ENCODE assay signal across 8 cellular contexts in genomic region chr12:31322651-31323248, GRCh38. TPM values are rescaled to one million over a fixed set of nuclear protein-coding genes. Genes with fewer than 3 reads are reported as not detected.
A peak's percentile ranks its signal among the peaks of the same experiment; 100 is the strongest.
DNase-seq lines count a peak whose midpoint lies in the region; ATAC-seq, FAIRE-seq and TF ChIP-seq lines count a peak whose summit lies in the region.

No MANE protein-coding gene starts in this region.

- POLR2A ChIA-PET in CD4-positive, alpha-beta memory T cell (lab: Charles Lee; ENCODE audit: partially characterized antibody), result interaction anchor here (0.6 to 2.4 kb wide), 5 partner anchors 16 to 1432 kb away, joined by 3 to 5 read pairs (median 3); partner anchors contain the start of genes AMN1 and RESF1

- H3K36me3 Mint-ChIP-seq in CD4-positive, alpha-beta memory T cell, result peaks cover 0 to 15% of the 10 kb centered on the region in 2 donors
- H3K36me3 Mint-ChIP-seq in astrocyte (ENCODE audit: low read depth, unreplicated experiment) (peaks cover 2% of the 10 kb centered on the region), mesothelial cell of epicardium (no peaks in the 10 kb centered on the region)

- peaks cover 0 to 5% (median 0%) of the 10 kb centered on the region in 8 donors for H3K9me3 Mint-ChIP-seq in CD4-positive, alpha-beta memory T cell
- H3K9me3 Mint-ChIP-seq in astrocyte (ENCODE audit: unreplicated experiment) (no peaks in the 10 kb centered on the region), mesothelial cell of epicardium (no peaks in the 10 kb centered on the region)

- ATAC-seq in HG03521 (IDR thresholded peaks at IDR 0.05; ENCODE audit: unreplicated experiment) (no peak), HG03025 (IDR thresholded peaks at IDR 0.05; ENCODE audit: low FRiP score, unreplicated experiment) (no peak)

- H4K20me1 ChIP-seq in astrocyte (ENCODE audit: insufficient read depth, low read length), result peaks cover 58% of the 10 kb centered on the region

- peak overlapping the region; percentile 91 to 99 (median 94) for H3K27ac Mint-ChIP-seq in CD4-positive, alpha-beta memory T cell
- H3K27ac Mint-ChIP-seq in astrocyte (ENCODE audit: unreplicated experiment) (peak overlapping the region; percentile 94), mesothelial cell of epicardium (peak overlapping the region; percentile 98)

- H2AFZ ChIP-seq in astrocyte (ENCODE audit: low read depth, low read length), result no peak overlapping the region

- H3K79me2 ChIP-seq in astrocyte (ENCODE audit: insufficient read depth, low read length), result peaks cover 80% of the 10 kb centered on the region

- H3K4me1 ChIP-seq in CD4-positive, alpha-beta memory T cell (ENCODE audit: insufficient read depth, low read length), result peaks cover 58% of the 10 kb centered on the region
- peaks cover 30% of the 10 kb centered on the region for H3K4me1 ChIP-seq in astrocyte (ENCODE audit: insufficient read depth, low read length)

- FAIRE-seq in astrocyte (lab: Jason Lieb, UNC), result no peak

- intact Hi-C loops in CD4-positive, alpha-beta memory T cell (cut with micrococcal nuclease), result loop anchor here (1.0 to 10.0 kb wide), 2 partner anchors 7 to 642 kb away; no protein-coding TSS in a partner anchor
- intact Hi-C loops in posterior vena cava (cut with DNase I), result no loop called here

- H3K27ac ChIP-seq in CD4-positive, alpha-beta memory T cell (ENCODE audit: low read depth, low read length), result peak overlapping the region; percentile 87
- peak overlapping the region; percentile 88 for H3K27ac ChIP-seq in astrocyte (ENCODE audit: low read depth, low read length)

- H3K4me1 Mint-ChIP-seq in CD4-positive, alpha-beta memory T cell, result peaks cover 46 to 77% (median 58%) of the 10 kb centered on the region in 4 donors
- H3K4me1 Mint-ChIP-seq in astrocyte (ENCODE audit: low read depth, unreplicated experiment) (peaks cover 38% of the 10 kb centered on the region), mesothelial cell of epicardium (peaks cover 60% of the 10 kb centered on the region)

- no peaks in the 10 kb centered on the region for H3K27me3 ChIP-seq in CD4-positive, alpha-beta memory T cell (ENCODE audit: insufficient read depth, low read length)
- no peaks in the 10 kb centered on the region for H3K27me3 ChIP-seq in astrocyte (ENCODE audit: insufficient read depth, low read length)

- in situ Hi-C loops in KBM-7 (cut with MboI; ENCODE audit: low pct_unique_long_range_greater_than_20kb, low sequenced_read_pairs), result no loop called here

- H3K4me3 ChIP-seq in CD4-positive, alpha-beta memory T cell (ENCODE audit: low read length in 2 of 2), result peak overlapping the region; percentile 88 to 89
- peak overlapping the region; percentile 88 for H3K4me3 ChIP-seq in astrocyte (ENCODE audit: insufficient read depth, low read depth, low read length)

- DNase-seq in CD4-positive, alpha-beta memory T cell, result peak in 1 of 5 donors; percentile 42
- DNase-seq in KBM-7 (peak; percentile 45), astrocyte (ENCODE audit: low read depth) (peak; percentile 71), mesothelial cell of epicardium (ENCODE audit: low spot score in 2 of 2, unreplicated experiment in 2 of 2) (no peak), COR-L47 (lab: John Stamatoyannopoulos, UW) (no peak), posterior vena cava (ENCODE audit: low spot score) (no peak)

- peak overlapping the region; percentile 95 for H3K4me2 ChIP-seq in astrocyte (ENCODE audit: low read length)

- no peak for TF ChIP-seq CTCF in astrocyte (IDR thresholded peaks at IDR 0.05; ENCODE audit: insufficient read depth, low read depth, low read length)
- TF ChIP-seq CTCF in mesothelial cell of epicardium (IDR thresholded peaks at IDR 0.05; ENCODE audit: unreplicated experiment), result no peak

- H3K36me3 ChIP-seq in CD4-positive, alpha-beta memory T cell (ENCODE audit: insufficient read depth, low read length), result no peaks in the 10 kb centered on the region
- H3K36me3 ChIP-seq in astrocyte (ENCODE audit: insufficient read depth, low read length), result no peaks in the 10 kb centered on the region

- CTCF ChIA-PET in CD4-positive, alpha-beta memory T cell (lab: Charles Lee; ENCODE audit: partially characterized antibody), result interaction anchor here (5.4 kb wide), 1 partner anchor 51 kb away, joined by 27 read pairs; no protein-coding TSS in a partner anchor

- H3K9ac ChIP-seq in astrocyte (ENCODE audit: low read length), result peak overlapping the region; percentile 97

- H3K9me3 ChIP-seq in CD4-positive, alpha-beta memory T cell (ENCODE audit: control insufficient read depth in 1 of 2, low read length in 2 of 2), result no peaks in the 10 kb centered on the region
- H3K9me3 ChIP-seq in astrocyte (ENCODE audit: insufficient read depth, low read depth, low read length), result no peaks in the 10 kb centered on the region

- H3K27me3 Mint-ChIP-seq in CD4-positive, alpha-beta memory T cell, result peaks cover 0 to 2% of the 10 kb centered on the region in 2 donors
- no peaks in the 10 kb centered on the region for H3K27me3 Mint-ChIP-seq in astrocyte (ENCODE audit: low read depth, unreplicated experiment)
- no peaks in the 10 kb centered on the region for H3K27me3 Mint-ChIP-seq in mesothelial cell of epicardium (ENCODE audit: low read depth)

- peak overlapping the region; percentile 88 to 99 (median 97) for H3K4me3 Mint-ChIP-seq in CD4-positive, alpha-beta memory T cell
- H3K4me3 Mint-ChIP-seq in astrocyte (ENCODE audit: unreplicated experiment) (peak overlapping the region; percentile 94), mesothelial cell of epicardium (peak overlapping the region; percentile 99)

RNA-seq across cellular contexts. Expression of gene SINHCAF, which starts 3.2 kb away (rescaled TPM):
- total RNA-seq in CD4-positive, alpha-beta memory T cell, result 10 to 100 TPM; 95.8 to 98.5 TPM
- 10 to 100 TPM; 69.6 to 88.7 TPM for polyA plus RNA-seq in CD4-positive, alpha-beta memory T cell
- total RNA-seq in astrocyte (91.0 and 115 TPM in 2 replicates), mesothelial cell of epicardium (241 to 262 TPM (median 246 TPM) in 3 replicates), posterior vena cava (10 to 100 TPM; 12.0 to 21.5 TPM)

Comparison
In these comparisons a context has a peak if more than half of its experiments do, and no peak if none do; other contexts are left out.
1. DNase-seq: peak in KBM-7 (single experiment) and astrocyte (single experiment); none in mesothelial cell of epicardium (0 of 2), COR-L47 (single experiment) and posterior vena cava (single experiment).
2. Peak in every context shown above with its lines, with median percentiles within 50 percentile points of each other: H3K27ac Mint-ChIP-seq and H3K4me3 Mint-ChIP-seq.